8 cellular contexts compared by ENCODE assay signal in the genomic region with DNA sequence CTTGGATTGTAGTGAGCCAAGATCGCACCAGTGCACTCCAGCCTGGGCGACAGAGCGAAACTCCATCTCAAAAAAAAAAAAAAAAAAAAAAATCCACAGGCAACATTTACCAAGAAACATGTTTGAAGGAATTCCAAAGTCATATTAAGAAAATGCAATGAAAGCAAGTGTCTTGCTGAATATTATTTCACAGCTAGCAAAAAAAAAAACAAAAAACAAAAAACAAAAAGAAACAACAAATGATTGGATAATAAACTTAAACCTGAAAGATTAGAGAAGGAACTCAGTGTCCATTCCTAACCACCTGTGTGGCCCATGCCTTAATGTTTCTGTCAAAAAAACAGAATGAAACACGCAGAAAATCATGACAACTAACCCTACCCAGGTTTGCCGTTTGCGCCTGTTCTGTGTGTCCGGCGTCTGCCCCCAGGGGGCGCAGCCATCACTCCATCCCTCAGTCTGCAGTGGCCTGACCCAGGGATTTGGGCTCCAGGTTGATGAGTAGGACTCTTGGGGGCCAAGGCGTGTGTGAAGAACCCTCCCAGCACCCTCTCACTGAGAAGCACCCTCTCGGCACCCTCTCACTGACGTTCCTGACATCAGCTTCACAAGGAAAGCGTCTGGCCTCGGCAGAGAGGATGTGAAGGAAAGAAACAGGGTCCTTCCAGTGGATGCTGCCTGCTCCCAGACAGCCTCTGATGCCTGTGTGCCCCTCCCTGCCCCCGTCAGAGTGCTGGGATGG. TPM values are rescaled to one million over a fixed set of nuclear protein-coding genes. Genes with fewer than 3 reads are reported as not detected.
DNase-seq lines count a peak whose midpoint lies in the region; ATAC-seq and TF ChIP-seq lines count a peak whose summit lies in the region.

No MANE protein-coding gene starts in this region.

- ATAC-seq in IMR-90 (ENCODE audit: low read depth) (peak; percentile 85), HG02840 (IDR thresholded peaks at IDR 0.05; ENCODE audit: low FRiP score, unreplicated experiment) (no peak)

- H3K27ac ChIP-seq in IMR-90 (ENCODE audit: insufficient read depth, low read length) (no peak overlapping the region), ascending aorta (no peak overlapping the region)

- H3K4me1 Mint-ChIP-seq in T-helper 2 cell treated with Interferon-gamma antibody and Interleukin-4, amounts not matched to agents 5 μg/mL and 100 μg/mL, for 36 hours (ENCODE audit: low read depth): peaks cover 6% of the 10 kb centered on the region

- H3K27me3 ChIP-seq in IMR-90 (ENCODE audit: control insufficient read depth, insufficient read depth, low read length) (peaks cover 69% of the 10 kb centered on the region), ascending aorta (no peaks in the 10 kb centered on the region)

- in situ Hi-C loops in IMR-90 (cut with MboI; ENCODE audit: low sequenced_read_pairs): no loop called here

- CTCF ChIA-PET in IMR-90 (lab: Yijun Ruan, JAX): interaction anchor here (0.6 to 1.0 kb wide), 4 partner anchors 10 to 540 kb away, joined by 3 to 4 read pairs (median 3); no protein-coding TSS in a partner anchor

- 0 out of 2 replicates have a peak, but pooled peaks cover 5% of the 10 kb centered on the region for H4K20me1 ChIP-seq in IMR-90 (ENCODE audit: insufficient read depth, low read length)

- H2AFZ ChIP-seq in IMR-90 (replicated peaks; ENCODE audit: low read length, poor library complexity): no peak overlapping the region

- no peak overlapping the region for H3K56ac ChIP-seq in IMR-90 (ENCODE audit: extremely low read depth, insufficient read depth, low read length)

- H3K9me3 ChIP-seq in IMR-90 (ENCODE audit: control insufficient read depth, insufficient read depth, low read length): no peaks in the 10 kb centered on the region
- H3K9me3 ChIP-seq in ascending aorta: no peaks in the 10 kb centered on the region

- no peak overlapping the region for H4K5ac ChIP-seq in IMR-90 (ENCODE audit: low read depth, low read length)

- no peaks in the 10 kb centered on the region for H3K4me1 ChIP-seq in IMR-90 (ENCODE audit: control insufficient read depth, insufficient read depth, low read length)
- no peaks in the 10 kb centered on the region for H3K4me1 ChIP-seq in ascending aorta

- no peak overlapping the region for H2BK120ac ChIP-seq in IMR-90 (ENCODE audit: low read depth, low read length)

- H3K14ac ChIP-seq in IMR-90 (replicated peaks; ENCODE audit: low read depth, low read length): no peak overlapping the region

- WGBS in IMR-90 (ENCODE audit: extremely low coverage in 2 of 2, insufficient read length in 1 of 2), 2 experiments: no CpG with 5 or more reads among the region's 15 CpGs

- peaks cover 27% of the 10 kb centered on the region for H3K36me3 Mint-ChIP-seq in T-helper 2 cell treated with Interferon-gamma antibody and Interleukin-4, amounts not matched to agents 5 μg/mL and 100 μg/mL, for 36 hours (ENCODE audit: low read depth)

- TF ChIP-seq CTCF in IMR-90 (conservative IDR thresholded peaks at IDR 0.05; ENCODE audit: low read depth, low read length) (peak; percentile 73), ascending aorta (IDR thresholded peaks at IDR 0.05) (peak; percentile 73 to 88 (median 86))

- no peak overlapping the region for H2BK15ac ChIP-seq in IMR-90 (ENCODE audit: low read depth, low read length)

- H3K4ac ChIP-seq in IMR-90 (ENCODE audit: low read depth, low read length): no peak overlapping the region

- no peak overlapping the region for H2BK5ac ChIP-seq in IMR-90 (ENCODE audit: low read depth, low read length, poor library complexity, severe bottlenecking)

- peak overlapping the region; percentile 41 for H3K27ac Mint-ChIP-seq in T-helper 2 cell treated with Interferon-gamma antibody and Interleukin-4, amounts not matched to agents 5 μg/mL and 100 μg/mL, for 36 hours

- TF ChIP-seq POLR2A in IMR-90 (IDR thresholded peaks at IDR 0.05; ENCODE audit: low read depth, low read length): no peak

- BruUV-seq in IMR-90 (replicated peaks; lab: Mats Ljungman, UMichigan): no TSS peak

- H3K23ac ChIP-seq in IMR-90 (ENCODE audit: low read depth, low read length): no peak overlapping the region

- no peak overlapping the region for H3K4me3 Mint-ChIP-seq in T-helper 2 cell treated with Interferon-gamma antibody and Interleukin-4, amounts not matched to agents 5 μg/mL and 100 μg/mL, for 36 hours

- H3K4me2 ChIP-seq in IMR-90 (ENCODE audit: low read depth, low read length): no peak overlapping the region

- H3K18ac ChIP-seq in IMR-90 (ENCODE audit: low read depth, low read length): no peak overlapping the region

- TF ChIP-seq RAD21 in IMR-90 (IDR thresholded peaks at IDR 0.05; ENCODE audit: low read length): peak; percentile 56

- dilution Hi-C loops in IMR-90 (cut with HindIII; ENCODE audit: low sequenced_read_pairs, unreplicated experiment): no loop called here

- H3K9me3 Mint-ChIP-seq in T-helper 2 cell treated with Interferon-gamma antibody and Interleukin-4, amounts not matched to agents 5 μg/mL and 100 μg/mL, for 36 hours: no peaks in the 10 kb centered on the region

- DNase-seq in GF-D8 (lab: John Stamatoyannopoulos, UW) (peak; percentile 26), IMR-90 (peak; percentile 19), ascending aorta (ENCODE audit: low spot score in 2 of 2) (peak in 1 of 2 donors; percentile 83), iPS-NIHi11 (ENCODE audit: low spot score) (peak; percentile 82), NCI-H2107 (lab: John Stamatoyannopoulos, UW) (no peak)
- peak; percentile 59 for DNase-seq in T-helper 2 cell treated with Interferon-gamma antibody and Interleukin-4, amounts not matched to agents 5 μg/mL and 100 μg/mL, for 36 hours (ENCODE audit: low spot score)
- DNase-seq in stimulated activated CD4-positive, alpha-beta T cell treated with anti-CD3 and anti-CD28 coated beads, Interleukin-4, amount 100 ng/mL, for 24 hours: peak; percentile 83

- no peak overlapping the region for H4K91ac ChIP-seq in IMR-90 (ENCODE audit: insufficient read depth, low read depth, low read length)

- H2AK5ac ChIP-seq in IMR-90 (ENCODE audit: low read depth, low read length): no peak overlapping the region; the same call in 1 of the 2 replicates

- H2BK20ac ChIP-seq in IMR-90 (ENCODE audit: low read depth, low read length): no peak overlapping the region

- peak overlapping the region; percentile 60 for H2AK9ac ChIP-seq in IMR-90 (replicated peaks; ENCODE audit: low read depth, low read length, poor library complexity)

- no peak overlapping the region for H3K9ac ChIP-seq in IMR-90 (ENCODE audit: low read depth, low read length)

- POLR2A ChIA-PET in IMR-90 (lab: Charles Lee; ENCODE audit: unreplicated experiment): no interaction called here

- no peaks in the 10 kb centered on the region for H3K27me3 Mint-ChIP-seq in T-helper 2 cell treated with Interferon-gamma antibody and Interleukin-4, amounts not matched to agents 5 μg/mL and 100 μg/mL, for 36 hours (ENCODE audit: low read depth)

- no peaks in the 10 kb centered on the region for H3K36me3 ChIP-seq in IMR-90 (ENCODE audit: control insufficient read depth, insufficient read depth, low read length)
- no peaks in the 10 kb centered on the region for H3K36me3 ChIP-seq in ascending aorta

- H3K79me1 ChIP-seq in IMR-90 (ENCODE audit: low read depth in 1 of 2, low read length in 2 of 2): no peaks in the 10 kb centered on the region

- H3K4me3 ChIP-seq in IMR-90 (ENCODE audit: insufficient read depth, low read depth, low read length) (no peak overlapping the region), ascending aorta (no peak overlapping the region)

- intact Hi-C loops in IMR-90 (cut with micrococcal nuclease): loop anchor here (1.0 to 5.0 kb wide), 2 partner anchors 36 to 245 kb away; no protein-coding TSS in a partner anchor
- intact Hi-C loops in ascending aorta (cut with DNase I): loop anchor here (2.0 to 5.0 kb wide), 2 partner anchors 40 to 246 kb away; no protein-coding TSS in a partner anchor

- H3K9me1 ChIP-seq in IMR-90 (ENCODE audit: insufficient read depth, low read length): no peaks in the 10 kb centered on the region

- no peak overlapping the region for H4K8ac ChIP-seq in IMR-90 (ENCODE audit: low read depth in 2 of 2, low read length in 2 of 2)

TF ChIP-seq in IMR-90, 13 proteins besides CTCF, POLR2A, EP300 and RAD21:
- TF ChIP-seq SMC3 (IDR thresholded peaks at IDR 0.05; ENCODE audit: low read depth, low read length): peak; percentile 77
- no peak for TF ChIP-seq NFE2L2 (IDR thresholded peaks at IDR 0.05; ENCODE audit: low read depth, low read length)

RNA-seq across cellular contexts. Expression of gene PTTG1IP, which starts 19.2 kb away (rescaled TPM):
- total RNA-seq in IMR-90 (2012; rRNA removed): 194 and 230 TPM in 2 replicates
- 156 and 167 TPM in 2 replicates for polyA plus RNA-seq in IMR-90 (2012; rRNA removed)
- 112 and 137 TPM in 2 replicates for polyA plus RNA-seq in IMR-90 (2012; cell fraction: cytosol; rRNA removed)
- 67.9 and 125 TPM in 2 replicates for polyA plus RNA-seq in IMR-90 (2012; cell fraction: nucleus; rRNA removed; ENCODE audit: low replicate concordance)
- 468 TPM for total RNA-seq in ascending aorta

RNA-seq across cellular contexts. Expression of gene ITGB2, which starts 28.0 kb away (rescaled TPM):
- not detected in 2 replicates for total RNA-seq in IMR-90 (2012; rRNA removed)
- polyA plus RNA-seq in IMR-90 (2012; rRNA removed): 0.14 TPM in 1 of 2 replicates, not detected in the other
- polyA plus RNA-seq in IMR-90 (2012; cell fraction: cytosol; rRNA removed): 0.06 and 0.15 TPM in 2 replicates
- 0.07 TPM in 1 of 2 replicates, not detected in the other for polyA plus RNA-seq in IMR-90 (2012; cell fraction: nucleus; rRNA removed; ENCODE audit: low replicate concordance)
- total RNA-seq in ascending aorta: 65.5 TPM

RNA-seq across cellular contexts. Expression of gene SLX9, which starts 47.1 kb away (rescaled TPM):
- 10.4 and 17.5 TPM in 2 replicates for total RNA-seq in IMR-90 (2012; rRNA removed)
- polyA plus RNA-seq in IMR-90 (2012; rRNA removed): 21.7 and 27.4 TPM in 2 replicates
- 29.5 and 45.6 TPM in 2 replicates for polyA plus RNA-seq in IMR-90 (2012; cell fraction: cytosol; rRNA removed)
- 26.6 and 28.5 TPM in 2 replicates for polyA plus RNA-seq in IMR-90 (2012; cell fraction: nucleus; rRNA removed; ENCODE audit: low replicate concordance)
- 0.75 TPM for total RNA-seq in ascending aorta

Comparison
In these comparisons a context has a peak if more than half of its experiments do, and no peak if none do; other contexts are left out.
1. RNA of gene ITGB2, which starts 28.0 kb away (total RNA-seq): 65.5 TPM in ascending aorta (single experiment); not detected in IMR-90; every median in the first group is over 10 times any median in the second.